1 cellular context compared by ENCODE assay signal in the genomic region with DNA sequence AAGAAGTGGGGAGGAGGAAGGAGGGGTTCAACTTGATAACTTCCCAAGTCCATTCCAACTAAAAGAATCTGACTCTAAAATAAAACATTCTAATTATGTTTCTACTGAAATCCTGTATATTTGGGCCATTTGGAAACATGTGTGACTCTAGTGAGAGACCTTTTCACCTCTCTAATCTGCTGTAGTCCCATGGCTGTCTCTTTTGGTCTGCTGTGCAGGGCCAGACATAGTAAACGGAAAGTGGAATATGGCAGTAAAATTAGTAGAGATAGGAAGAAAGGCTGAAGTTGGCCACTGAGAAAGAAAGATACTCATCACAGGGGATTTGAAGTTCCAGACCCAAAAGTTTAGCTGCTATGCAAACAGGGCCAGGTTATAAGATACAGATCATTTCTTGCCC.
TF ChIP-seq lines count a peak whose summit lies in the region.

No MANE protein-coding gene starts in this region.

TF ChIP-seq in GM12878, 131 proteins besides CTCF, POLR2A, EP300 and RAD21:
- no peak for TF ChIP-seq PAX5 (IDR thresholded peaks at IDR 0.05; ENCODE audit: borderline replicate concordance, low read depth, low read length)
- no peak for TF ChIP-seq GABPA (IDR thresholded peaks at IDR 0.05; ENCODE audit: low read depth)
- no peak for TF ChIP-seq SIX5 (IDR thresholded peaks at IDR 0.05; ENCODE audit: low read depth, low read length, severe bottlenecking)
- no peak for TF ChIP-seq KAT2A (conservative IDR thresholded peaks at IDR 0.05; ENCODE audit: control insufficient read depth, low read depth, low read length)
- TF ChIP-seq HDAC6 (IDR thresholded peaks at IDR 0.05; ENCODE audit: unreplicated experiment), result no peak
- TF ChIP-seq MTA3 (IDR thresholded peaks at IDR 0.05; ENCODE audit: borderline replicate concordance, low read length), result no peak
- TF ChIP-seq CHD2 (IDR thresholded peaks at IDR 0.05; ENCODE audit: borderline replicate concordance, low read depth, low read length), result no peak
- no peak for TF ChIP-seq MEF2B (IDR thresholded peaks at IDR 0.05; ENCODE audit: partially characterized antibody, poor library complexity, severe bottlenecking)
- TF ChIP-seq ZNF384 (IDR thresholded peaks at IDR 0.05; ENCODE audit: borderline replicate concordance, low read depth, low read length), result no peak
- TF ChIP-seq TARDBP (IDR thresholded peaks at IDR 0.05; ENCODE audit: borderline replicate concordance), result no peak
- TF ChIP-seq, protein P1, sequence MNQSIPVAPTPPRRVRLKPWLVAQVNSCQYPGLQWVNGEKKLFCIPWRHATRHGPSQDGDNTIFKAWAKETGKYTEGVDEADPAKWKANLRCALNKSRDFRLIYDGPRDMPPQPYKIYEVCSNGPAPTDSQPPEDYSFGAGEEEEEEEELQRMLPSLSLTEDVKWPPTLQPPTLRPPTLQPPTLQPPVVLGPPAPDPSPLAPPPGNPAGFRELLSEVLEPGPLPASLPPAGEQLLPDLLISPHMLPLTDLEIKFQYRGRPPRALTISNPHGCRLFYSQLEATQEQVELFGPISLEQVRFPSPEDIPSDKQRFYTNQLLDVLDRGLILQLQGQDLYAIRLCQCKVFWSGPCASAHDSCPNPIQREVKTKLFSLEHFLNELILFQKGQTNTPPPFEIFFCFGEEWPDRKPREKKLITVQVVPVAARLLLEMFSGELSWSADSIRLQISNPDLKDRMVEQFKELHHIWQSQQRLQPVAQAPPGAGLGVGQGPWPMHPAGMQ (IDR thresholded peaks at IDR 0.05; ENCODE audit: borderline replicate concordance), result no peak
- no peak for TF ChIP-seq POLR2AphosphoS5 (IDR thresholded peaks at IDR 0.05; ENCODE audit: low read length)
- TF ChIP-seq E4F1 (IDR thresholded peaks at IDR 0.05; ENCODE audit: borderline replicate concordance, partially characterized antibody), result no peak
- TF ChIP-seq TCF3 (IDR thresholded peaks at IDR 0.05; ENCODE audit: borderline replicate concordance, insufficient read depth, low read depth, low read length), result no peak
- TF ChIP-seq ZBTB4 (CRISPR knock-in tag; IDR thresholded peaks at IDR 0.05), result no peak
- TF ChIP-seq MYB (IDR thresholded peaks at IDR 0.05; ENCODE audit: borderline replicate concordance, low read depth, low read length), result no peak
- no peak for TF ChIP-seq BCL11A (IDR thresholded peaks at IDR 0.05; ENCODE audit: low read depth, low read length)
